1 cellular context compared by ENCODE assay signal in the genomic region with DNA sequence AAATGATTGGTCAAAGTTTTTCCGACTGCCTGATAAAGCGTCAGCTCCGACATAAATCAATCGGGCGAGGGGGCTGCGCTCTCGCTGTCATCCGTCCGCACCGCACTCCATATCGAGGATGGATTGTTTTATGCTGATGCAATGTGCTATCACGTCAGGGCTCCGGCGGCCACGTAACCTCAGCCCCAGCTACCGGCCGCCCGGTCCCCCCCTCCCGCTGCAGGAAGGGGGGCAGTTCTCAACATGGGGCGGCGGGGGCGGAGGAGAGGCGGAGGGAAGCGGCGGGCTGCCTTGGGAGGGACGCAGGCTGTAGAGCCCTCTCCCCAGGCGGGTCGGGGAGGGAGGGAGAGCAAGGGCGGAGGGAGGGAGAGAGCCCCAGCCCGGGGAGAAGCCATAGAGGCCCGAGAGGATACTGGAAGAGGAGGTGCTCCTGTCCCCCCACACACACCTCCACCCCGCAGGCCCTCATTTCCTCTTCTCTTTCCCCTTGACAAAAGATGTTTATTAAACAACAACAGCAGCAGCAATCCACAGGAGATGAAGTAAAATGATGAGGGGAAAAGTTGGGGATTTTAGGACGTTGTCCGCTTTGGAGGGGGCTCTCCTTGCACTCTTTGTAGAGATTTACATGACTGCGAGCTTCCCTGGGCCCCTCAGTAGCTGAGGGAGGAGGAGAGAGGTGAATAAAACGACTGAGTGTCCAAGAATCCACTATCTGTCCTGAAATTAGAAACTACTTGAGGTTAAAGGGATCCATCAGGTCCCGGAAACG.
TF ChIP-seq lines count a peak whose summit lies in the region.

No MANE protein-coding gene starts in this region.

TF ChIP-seq in HEK293, 187 proteins besides CTCF, POLR2A, EP300 and RAD21 (continued from another document and continues in another):
- TF ChIP-seq YY1 (tag by site-specific recombination; IDR thresholded peaks at IDR 0.05) (no peak; the same call in 1 of the 2 replicates), ZNF558 (tag by site-specific recombination; IDR thresholded peaks at IDR 0.05) (peak; percentile 75; the same call in 1 of the 2 replicates), ZNF274 (IDR thresholded peaks at IDR 0.05; ENCODE audit: low read length) (no peak), ZNF274 (tag by site-specific recombination; IDR thresholded peaks at IDR 0.05; ENCODE audit: borderline replicate concordance) (no peak), ZNF549 (tag by site-specific recombination; IDR thresholded peaks at IDR 0.05) (no peak), ZNF146 (tag by site-specific recombination; IDR thresholded peaks at IDR 0.05) (no peak), PRDM10 (tag by site-specific recombination; IDR thresholded peaks at IDR 0.05) (peak; percentile 71), ZEB2 (tag by site-specific recombination; IDR thresholded peaks at IDR 0.05) (peak; percentile 100), RBAK (tag by site-specific recombination; IDR thresholded peaks at IDR 0.05) (no peak), KLF1 (tag by site-specific recombination; IDR thresholded peaks at IDR 0.05) (peak; percentile 86), ZNF677 (tag by site-specific recombination; IDR thresholded peaks at IDR 0.05) (no peak), ZNF404 (tag by site-specific recombination; IDR thresholded peaks at IDR 0.05) (no peak), KLF16 (tag by site-specific recombination; IDR thresholded peaks at IDR 0.05) (peak; percentile 90), ZNF302 (tag by site-specific recombination; IDR thresholded peaks at IDR 0.05; ENCODE audit: low read depth) (no peak), KLF17 (tag by site-specific recombination; IDR thresholded peaks at IDR 0.05) (peak; percentile 96), ZNF785 (tag by site-specific recombination; IDR thresholded peaks at IDR 0.05) (0 out of 2 replicates have a peak, but pooled peaks have one; percentile 44), ZFHX2 (tag by site-specific recombination; conservative IDR thresholded peaks at IDR 0.05) (peak; percentile 98), ZNF266 (tag by site-specific recombination; IDR thresholded peaks at IDR 0.05; ENCODE audit: low read depth) (no peak), ZFP41 (tag by site-specific recombination; IDR thresholded peaks at IDR 0.05; ENCODE audit: borderline replicate concordance) (no peak), OSR2 (tag by site-specific recombination; IDR thresholded peaks at IDR 0.05) (peak; percentile 93), EGR2 (tag by site-specific recombination; IDR thresholded peaks at IDR 0.05; ENCODE audit: low read depth) (peak; percentile 92), ZNF624 (tag by site-specific recombination; IDR thresholded peaks at IDR 0.05) (no peak), ZNF223 (tag by site-specific recombination; IDR thresholded peaks at IDR 0.05) (no peak), ZNF571 (tag by site-specific recombination; IDR thresholded peaks at IDR 0.05) (no peak), ZBTB49 (tag by site-specific recombination; IDR thresholded peaks at IDR 0.05; ENCODE audit: low read depth) (no peak), MZF1 (tag by site-specific recombination; IDR thresholded peaks at IDR 0.05; ENCODE audit: borderline replicate concordance) (peak; percentile 52; the same call in 1 of the 2 replicates), ZNF140 (tag by site-specific recombination; IDR thresholded peaks at IDR 0.05) (no peak), ZNF544 (tag by site-specific recombination; IDR thresholded peaks at IDR 0.05) (no peak), ATF2 (tag by site-specific recombination; IDR thresholded peaks at IDR 0.05; ENCODE audit: low read depth) (peak; percentile 95), ZNF530 (tag by site-specific recombination; IDR thresholded peaks at IDR 0.05; ENCODE audit: low read depth) (no peak), SCRT2 (tag by site-specific recombination; IDR thresholded peaks at IDR 0.05) (0 out of 2 replicates have a peak, but pooled peaks have one; percentile 26), ZFP69B (tag by site-specific recombination; IDR thresholded peaks at IDR 0.05) (peak; percentile 68; the same call in 1 of the 2 replicates), KLF7 (tag by site-specific recombination; IDR thresholded peaks at IDR 0.05; ENCODE audit: borderline replicate concordance) (peak; percentile 79; the same call in 1 of the 2 replicates), SALL2 (tag by site-specific recombination; IDR thresholded peaks at IDR 0.05; ENCODE audit: borderline replicate concordance) (no peak), GLIS2 (tag by site-specific recombination; IDR thresholded peaks at IDR 0.05) (peak; percentile 99), ZNF645 (tag by site-specific recombination; IDR thresholded peaks at IDR 0.05) (no peak), ZNF391 (tag by site-specific recombination; IDR thresholded peaks at IDR 0.05; ENCODE audit: borderline replicate concordance, low read depth) (peak; percentile 81; the same call in 1 of the 2 replicates), ZNF626 (tag by site-specific recombination; IDR thresholded peaks at IDR 0.05) (no peak), ZNF623 (tag by site-specific recombination; IDR thresholded peaks at IDR 0.05) (no peak), ZXDB (tag by site-specific recombination; IDR thresholded peaks at IDR 0.05) (peak; percentile 95), ZNF701 (tag by site-specific recombination; IDR thresholded peaks at IDR 0.05) (no peak), ZBTB17 (tag by site-specific recombination; IDR thresholded peaks at IDR 0.05) (peak; percentile 92), ZBTB48 (tag by site-specific recombination; IDR thresholded peaks at IDR 0.05) (peak; percentile 70), ZNF501 (tag by site-specific recombination; IDR thresholded peaks at IDR 0.05) (peak; percentile 31), ZNF777 (tag by site-specific recombination; IDR thresholded peaks at IDR 0.05; ENCODE audit: borderline replicate concordance) (no peak), ZNF510 (tag by site-specific recombination; IDR thresholded peaks at IDR 0.05; ENCODE audit: insufficient replicate concordance) (no peak), ZNF521 (tag by site-specific recombination; IDR thresholded peaks at IDR 0.05) (no peak)
- TF ChIP-seq, protein P1, sequence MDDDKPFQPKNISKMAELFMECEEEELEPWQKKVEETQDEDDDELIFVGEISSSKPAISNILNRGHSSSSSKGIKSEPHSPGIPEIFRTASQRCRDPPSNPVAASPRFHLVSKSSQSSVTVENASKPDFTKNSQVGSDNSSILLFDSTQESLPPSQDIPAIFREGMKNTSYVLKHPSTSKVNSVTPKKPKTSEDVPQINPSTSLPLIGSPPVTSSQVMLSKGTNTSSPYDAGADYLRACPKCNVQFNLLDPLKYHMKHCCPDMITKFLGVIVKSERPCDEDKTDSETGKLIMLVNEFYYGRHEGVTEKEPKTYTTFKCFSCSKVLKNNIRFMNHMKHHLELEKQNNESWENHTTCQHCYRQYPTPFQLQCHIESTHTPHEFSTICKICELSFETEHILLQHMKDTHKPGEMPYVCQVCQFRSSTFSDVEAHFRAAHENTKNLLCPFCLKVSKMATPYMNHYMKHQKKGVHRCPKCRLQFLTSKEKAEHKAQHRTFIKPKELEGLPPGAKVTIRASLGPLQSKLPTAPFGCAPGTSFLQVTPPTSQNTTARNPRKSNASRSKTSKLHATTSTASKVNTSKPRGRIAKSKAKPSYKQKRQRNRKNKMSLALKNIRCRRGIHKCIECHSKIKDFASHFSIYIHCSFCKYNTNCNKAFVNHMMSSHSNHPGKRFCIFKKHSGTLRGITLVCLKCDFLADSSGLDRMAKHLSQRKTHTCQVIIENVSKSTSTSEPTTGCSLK (tag by site-specific recombination; IDR thresholded peaks at IDR 0.05), result no peak
- TF ChIP-seq, protein P2, sequence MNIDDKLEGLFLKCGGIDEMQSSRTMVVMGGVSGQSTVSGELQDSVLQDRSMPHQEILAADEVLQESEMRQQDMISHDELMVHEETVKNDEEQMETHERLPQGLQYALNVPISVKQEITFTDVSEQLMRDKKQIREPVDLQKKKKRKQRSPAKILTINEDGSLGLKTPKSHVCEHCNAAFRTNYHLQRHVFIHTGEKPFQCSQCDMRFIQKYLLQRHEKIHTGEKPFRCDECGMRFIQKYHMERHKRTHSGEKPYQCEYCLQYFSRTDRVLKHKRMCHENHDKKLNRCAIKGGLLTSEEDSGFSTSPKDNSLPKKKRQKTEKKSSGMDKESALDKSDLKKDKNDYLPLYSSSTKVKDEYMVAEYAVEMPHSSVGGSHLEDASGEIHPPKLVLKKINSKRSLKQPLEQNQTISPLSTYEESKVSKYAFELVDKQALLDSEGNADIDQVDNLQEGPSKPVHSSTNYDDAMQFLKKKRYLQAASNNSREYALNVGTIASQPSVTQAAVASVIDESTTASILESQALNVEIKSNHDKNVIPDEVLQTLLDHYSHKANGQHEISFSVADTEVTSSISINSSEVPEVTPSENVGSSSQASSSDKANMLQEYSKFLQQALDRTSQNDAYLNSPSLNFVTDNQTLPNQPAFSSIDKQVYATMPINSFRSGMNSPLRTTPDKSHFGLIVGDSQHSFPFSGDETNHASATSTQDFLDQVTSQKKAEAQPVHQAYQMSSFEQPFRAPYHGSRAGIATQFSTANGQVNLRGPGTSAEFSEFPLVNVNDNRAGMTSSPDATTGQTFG (tag by site-specific recombination; IDR thresholded peaks at IDR 0.05; ENCODE audit: borderline replicate concordance), result no peak
